21 cellular contexts compared by ENCODE assay signal in the genomic region with DNA sequence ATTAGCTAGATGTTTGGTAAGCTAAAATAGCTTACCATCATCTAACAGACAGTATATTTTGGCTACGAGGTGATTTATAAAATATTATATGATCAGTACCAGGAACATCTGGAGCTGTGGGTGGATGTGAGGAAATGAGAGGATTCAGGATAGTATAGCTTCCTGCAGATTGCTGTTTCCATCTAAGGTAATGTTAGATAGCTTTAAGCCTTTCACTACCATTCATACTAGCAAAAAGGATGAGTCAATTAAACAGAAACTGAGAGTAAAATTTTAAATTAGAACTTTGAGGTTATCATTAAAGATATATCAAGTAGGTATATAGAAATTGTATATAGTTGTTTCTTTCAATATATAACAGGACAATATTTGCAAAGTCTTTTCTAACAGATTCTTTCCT. TPM values are rescaled to one million over a fixed set of nuclear protein-coding genes. Genes with fewer than 3 reads are reported as not detected.
DNase-seq lines count a peak whose midpoint lies in the region; ATAC-seq and TF ChIP-seq lines count a peak whose summit lies in the region.
"Had no signal": no experiment of that assay in that cellular context is flagged by ENCODE, and none has a peak within 500 bp of the region (broad histone marks: within the 10 kb centered on the region; RNA-seq: fewer than 3 reads in every experiment).

No MANE protein-coding gene starts in this region.

- peaks cover 20% of the 10 kb centered on the region for H3K4me1 Mint-ChIP-seq in activated CD4-positive, alpha-beta T cell treated with anti-CD3 and anti-CD28 coated beads for 36 hours
- H3K4me1 Mint-ChIP-seq in T-helper 17 cell: peaks cover 9% of the 10 kb centered on the region

- no peak for TF ChIP-seq CTCF in left lung (IDR thresholded peaks at IDR 0.05)

- CTCF ChIA-PET in activated CD4-positive, alpha-beta T cell treated with anti-CD3 and anti-CD28 coated beads for 36 hours (lab: Charles Lee): interaction anchor here (1.0 kb wide), 1 partner anchor 20 kb away, joined by 3 read pairs; no protein-coding TSS in a partner anchor

- intact Hi-C loops in activated CD4-positive, alpha-beta T cell treated with anti-CD3 and anti-CD28 coated beads for 36 hours (cut with DNase I, micrococcal nuclease): no loop called here
- intact Hi-C loops in left lung (cut with DNase I): no loop called here

- H3K9me3 ChIP-seq in T-helper 17 cell (ENCODE audit: control insufficient read depth, low read length, poor library complexity, severe bottlenecking): no peaks in the 10 kb centered on the region
- no peaks in the 10 kb centered on the region for H3K9me3 ChIP-seq in left lung
- H3K9me3 ChIP-seq: BLaER1 treated with 17β-estradiol and CSF1 and Interleukin-3, amounts not matched to agents 10 nM and 100 nM; SJSA1 had no signal

- POLR2A ChIA-PET in activated CD4-positive, alpha-beta T cell treated with anti-CD3 and anti-CD28 coated beads for 36 hours (lab: Charles Lee): no interaction called here

- H3K27me3 Mint-ChIP-seq in activated CD4-positive, alpha-beta T cell treated with anti-CD3 and anti-CD28 coated beads for 36 hours: no peaks in the 10 kb centered on the region
- H3K27me3 Mint-ChIP-seq in T-helper 17 cell: no peaks in the 10 kb centered on the region
- H3K27me3 Mint-ChIP-seq: CD4-positive, alpha-beta memory T cell had no signal

- no peaks in the 10 kb centered on the region for H3K36me3 ChIP-seq in left lung
- H3K36me3 ChIP-seq: BLaER1 treated with 17β-estradiol and CSF1 and Interleukin-3, amounts not matched to agents 10 nM and 100 nM; SJSA1 had no signal

- ATAC-seq in activated CD4-positive, alpha-beta T cell treated with anti-CD3 and anti-CD28 coated beads for 36 hours: peak; percentile 71
- ATAC-seq in GM18519 (IDR thresholded peaks at IDR 0.05; ENCODE audit: low FRiP score, unreplicated experiment): peak; percentile 43
- peak; percentile 55 for ATAC-seq in HG02610 (IDR thresholded peaks at IDR 0.05; ENCODE audit: unreplicated experiment)
- no peak for ATAC-seq in T-helper 17 cell
- no peak for ATAC-seq in left lung
- ATAC-seq in HG03571 (IDR thresholded peaks at IDR 0.05; ENCODE audit: unreplicated experiment): no peak
- ATAC-seq: Right ventricle myocardium inferior had no signal

- no peaks in the 10 kb centered on the region for H3K4me1 ChIP-seq in left lung
- H3K4me1 ChIP-seq: BLaER1 treated with 17β-estradiol and CSF1 and Interleukin-3, amounts not matched to agents 10 nM and 100 nM had no signal

- no peaks in the 10 kb centered on the region for H3K9me3 Mint-ChIP-seq in activated CD4-positive, alpha-beta T cell treated with anti-CD3 and anti-CD28 coated beads for 36 hours (ENCODE audit: low read depth)
- H3K9me3 Mint-ChIP-seq: CD4-positive, alpha-beta memory T cell had no signal

- peaks cover 2% of the 10 kb centered on the region for H3K36me3 Mint-ChIP-seq in activated CD4-positive, alpha-beta T cell treated with anti-CD3 and anti-CD28 coated beads for 36 hours (ENCODE audit: low read depth)
- H3K36me3 Mint-ChIP-seq in T-helper 17 cell (ENCODE audit: low read depth): peaks cover 2% of the 10 kb centered on the region

- no peak for DNase-seq in activated CD4-positive, alpha-beta T cell treated with anti-CD3 and anti-CD28 coated beads for 36 hours
- DNase-seq in activated CD4-positive, alpha-beta T cell treated with anti-CD3 and anti-CD28 coated beads, Interleukin-2, amount 50 U/mL, for 48 hours: no peak
- DNase-seq in T-helper 17 cell: no peak
- DNase-seq in NOMO-1 (lab: John Stamatoyannopoulos, UW; ENCODE audit: unreplicated experiment in 2 of 2): no peak
- no peak for DNase-seq in left lung
- DNase-seq: 8988T; CD4-positive, alpha-beta memory T cell; Karpas-422; NCI-H1694; NCI-H2081; NCI-H2171; NCI-H345; NCI-H524; NCI-H82; OCI-M1 had no signal

- no peak overlapping the region for H3K4me3 ChIP-seq in left lung
- H3K4me3 ChIP-seq: BLaER1 treated with 17β-estradiol and CSF1 and Interleukin-3, amounts not matched to agents 10 nM and 100 nM; SJSA1 had no signal

- no peak overlapping the region for H3K27ac Mint-ChIP-seq in activated CD4-positive, alpha-beta T cell treated with anti-CD3 and anti-CD28 coated beads for 36 hours
- H3K27ac Mint-ChIP-seq in T-helper 17 cell: peak overlapping the region; percentile 21
- H3K27ac Mint-ChIP-seq: CD4-positive, alpha-beta memory T cell had no signal

- no peak overlapping the region for H3K27ac ChIP-seq in left lung
- H3K27ac ChIP-seq: BLaER1 treated with 17β-estradiol and CSF1 and Interleukin-3, amounts not matched to agents 10 nM and 100 nM; SJSA1 had no signal

- no peak overlapping the region for H3K4me3 Mint-ChIP-seq in activated CD4-positive, alpha-beta T cell treated with anti-CD3 and anti-CD28 coated beads for 36 hours
- no peak overlapping the region for H3K4me3 Mint-ChIP-seq in T-helper 17 cell
- H3K4me3 Mint-ChIP-seq: CD4-positive, alpha-beta memory T cell had no signal

- no peaks in the 10 kb centered on the region for H3K27me3 ChIP-seq in left lung
- H3K27me3 ChIP-seq: BLaER1 treated with 17β-estradiol and CSF1 and Interleukin-3, amounts not matched to agents 10 nM and 100 nM; SJSA1 had no signal

RNA-seq across cellular contexts. Expression of a gene that starts 8.0 kb away (rescaled TPM):
- 1 to 10 TPM; 5.2 to 6.4 TPM for total RNA-seq in activated CD4-positive, alpha-beta T cell treated with anti-CD3 and anti-CD28 coated beads for 36 hours
- total RNA-seq in T-helper 17 cell (10 to 100 TPM; 55.3 to 61.2 TPM), left lung (10 to 100 TPM; 48.2 to 63.5 TPM)

Comparison
In these comparisons a context has a peak if more than half of its experiments do, and no peak if none do; other contexts are left out.
1. ATAC-seq: peak in activated CD4-positive, alpha-beta T cell treated with anti-CD3 and anti-CD28 coated beads for 36 hours (single experiment), GM18519 (single experiment) and HG02610 (single experiment); none in T-helper 17 cell (single experiment), left lung (single experiment) and HG03571 (single experiment).
2. RNA of a gene that starts 8.0 kb away (total RNA-seq): 48.2 to 63.5 TPM in left lung and 55.3 to 61.2 TPM in T-helper 17 cell; 5.2 to 6.4 TPM in activated CD4-positive, alpha-beta T cell treated with anti-CD3 and anti-CD28 coated beads for 36 hours; every median in the first group is over 4 times any median in the second.